ENCODE assay signal across 1 cellular context in genomic region chr6:5277589-5277988, GRCh38.
TF ChIP-seq lines count a peak whose summit lies in the region.

No MANE protein-coding gene starts in this region.

TF ChIP-seq in GM12878, 131 proteins besides CTCF, POLR2A, EP300 and RAD21:
- TF ChIP-seq WRNIP1 (IDR thresholded peaks at IDR 0.05; ENCODE audit: borderline replicate concordance, low read depth, low read length) (no peak), STAT1 (conservative IDR thresholded peaks at IDR 0.05) (no peak), HDGF (IDR thresholded peaks at IDR 0.05) (no peak), NBN (IDR thresholded peaks at IDR 0.05) (no peak), ZNF207 (IDR thresholded peaks at IDR 0.05; ENCODE audit: borderline replicate concordance) (no peak), NFIC (IDR thresholded peaks at IDR 0.05; ENCODE audit: low read depth, low read length) (no peak), TCF12 (IDR thresholded peaks at IDR 0.05; ENCODE audit: low read depth, low read length) (no peak)
